In genomic region chr1:950268-950667, GRCh38 we compare ENCODE assay signal across 27 cellular contexts. TPM values are rescaled to one million over a fixed set of nuclear protein-coding genes. Genes with fewer than 3 reads are reported as not detected.
"Had no signal": no experiment of that assay in that cellular context is flagged by ENCODE, and none has a peak within 500 bp of the region (broad histone marks: within the 10 kb centered on the region; RNA-seq: fewer than 3 reads in every experiment).

No MANE protein-coding gene starts in this region.

- H3K4me3 Mint-ChIP-seq: activated CD4-positive, alpha-beta memory T cell treated with anti-CD3 and anti-CD28 coated beads for 36 hours; activated CD4-positive, alpha-beta T cell treated with anti-CD3 and anti-CD28 coated beads, Interleukin-2, amount 10 ng/mL, durations not matched to agents 7 days and 5 days; activated naive CD8-positive, alpha-beta T cell treated with anti-CD3 and anti-CD28 coated beads, Interleukin-2, amount 50 U/mL, for 24 hours; activated T-cell treated with anti-CD3 and anti-CD28 coated beads, Interleukin-2, amount 50 U/mL, for 4 hours; central memory CD8-positive, alpha-beta T cell; T-cell had no signal

- H3K9me3 ChIP-seq: ascending aorta, body of pancreas had no signal

- ATAC-seq: activated naive CD4-positive, alpha-beta T cell treated with anti-CD3 and anti-CD28 coated beads, Interleukin-2, amount 50 U/mL, for 72 hours; activated naive CD8-positive, alpha-beta T cell treated with anti-CD3 and anti-CD28 coated beads, Interleukin-2, amount 50 U/mL, for 24 hours; activated T-cell treated with anti-CD3 and anti-CD28 coated beads, Interleukin-2, amount 50 U/mL, for 4 hours; body of pancreas; T-cell had no signal

- H3K4me3 ChIP-seq: ascending aorta, body of pancreas, SK-N-MC had no signal

- H3K9me3 Mint-ChIP-seq: activated CD4-positive, alpha-beta memory T cell treated with anti-CD3 and anti-CD28 coated beads for 36 hours; activated CD4-positive, alpha-beta T cell treated with anti-CD3 and anti-CD28 coated beads, Interleukin-2, amount 10 ng/mL, durations not matched to agents 7 days and 5 days; activated naive CD4-positive, alpha-beta T cell treated with anti-CD3 and anti-CD28 coated beads, Interleukin-2, amount 50 U/mL, for 72 hours; activated naive CD8-positive, alpha-beta T cell treated with anti-CD3 and anti-CD28 coated beads, Interleukin-2, amount 50 U/mL, for 24 hours; activated T-cell treated with anti-CD3 and anti-CD28 coated beads, Interleukin-2, amount 50 U/mL, for 4 hours; central memory CD8-positive, alpha-beta T cell; T-cell had no signal

- H3K27me3 Mint-ChIP-seq: activated CD4-positive, alpha-beta memory T cell treated with anti-CD3 and anti-CD28 coated beads for 36 hours; activated CD4-positive, alpha-beta T cell treated with anti-CD3 and anti-CD28 coated beads, Interleukin-2, amount 10 ng/mL, durations not matched to agents 7 days and 5 days; activated naive CD8-positive, alpha-beta T cell treated with anti-CD3 and anti-CD28 coated beads, Interleukin-2, amount 50 U/mL, for 24 hours; central memory CD8-positive, alpha-beta T cell; T-cell had no signal

- H3K27ac Mint-ChIP-seq: activated CD4-positive, alpha-beta memory T cell treated with anti-CD3 and anti-CD28 coated beads for 36 hours; activated CD4-positive, alpha-beta T cell treated with anti-CD3 and anti-CD28 coated beads, Interleukin-2, amount 10 ng/mL, durations not matched to agents 7 days and 5 days; activated naive CD4-positive, alpha-beta T cell treated with anti-CD3 and anti-CD28 coated beads, Interleukin-2, amount 50 U/mL, for 72 hours; activated naive CD8-positive, alpha-beta T cell treated with anti-CD3 and anti-CD28 coated beads, Interleukin-2, amount 50 U/mL, for 24 hours; T-cell had no signal

- DNase-seq: activated CD4-positive, alpha-beta memory T cell treated with anti-CD3 and anti-CD28 coated beads for 36 hours; activated CD4-positive, alpha-beta T cell treated with anti-CD3 and anti-CD28 coated beads, Interleukin-2, amount 10 ng/mL, durations not matched to agents 7 days and 5 days; activated CD4-positive, CD25-positive, alpha-beta regulatory T cell; activated CD8-positive, alpha-beta memory T cell treated with anti-CD3 and anti-CD28 coated beads for 24 hours; activated effector memory CD4-positive, alpha-beta T cell treated with anti-CD3 and anti-CD28 coated beads, Interleukin-2, amount 50 U/mL, for 16 hours; activated naive CD4-positive, alpha-beta T cell treated with Interleukin-2 at 50 U/mL for 16 hours; activated naive CD8-positive, alpha-beta T cell treated with anti-CD3 and anti-CD28 coated beads, Interleukin-2, amount 50 U/mL, for 24 hours; activated T-cell treated with anti-CD3 and anti-CD28 coated beads, Interleukin-2, amount 50 U/mL, for 4 hours; amniotic stem cell; body of pancreas; NCI-H1092; NCI-H1417 treated with DMSO at 0.1 percent for 48 hours; NCI-H1694; NCI-H2029 treated with DMSO at 0.1 percent for 48 hours; NCI-H345; NCI-H510A; NCI-H526 treated with DMSO at 0.1 percent for 48 hours; NCI-H82; T-cell had no signal

- H3K4me1 ChIP-seq: ascending aorta, body of pancreas had no signal

- H3K4me1 Mint-ChIP-seq: activated naive CD8-positive, alpha-beta T cell treated with anti-CD3 and anti-CD28 coated beads, Interleukin-2, amount 50 U/mL, for 24 hours had no signal

- H3K27ac ChIP-seq: ascending aorta, body of pancreas, SK-N-MC, VCaP had no signal

- H3K27me3 ChIP-seq: ascending aorta, body of pancreas had no signal

RNA-seq across cellular contexts. Expression of gene PLEKHN1, which starts 16.0 kb away (rescaled TPM):
- total RNA-seq: ascending aorta, body of pancreas, OCI-LY7 had no signal

RNA-seq across cellular contexts. Expression of gene SAMD11, which starts 26.5 kb away (rescaled TPM):
- total RNA-seq: activated CD4-positive, alpha-beta memory T cell treated with anti-CD3 and anti-CD28 coated beads for 36 hours; activated CD4-positive, alpha-beta T cell treated with anti-CD3 and anti-CD28 coated beads, Interleukin-2, amount 10 ng/mL, durations not matched to agents 7 days and 5 days; activated naive CD4-positive, alpha-beta T cell treated with anti-CD3 and anti-CD28 coated beads, Interleukin-2, amount 50 U/mL, for 72 hours; activated T-cell treated with anti-CD3 and anti-CD28 coated beads, Interleukin-2, amount 50 U/mL, for 4 hours; MCF 10A; T-helper 2 cell treated with Interferon-gamma antibody and Interleukin-4, amounts not matched to agents 100 ng/mL and 5 ng/mL, for 36 hours had no signal

RNA-seq across cellular contexts. Expression of gene PERM1, which starts 31.6 kb away (rescaled TPM):
- total RNA-seq: activated CD4-positive, alpha-beta memory T cell treated with anti-CD3 and anti-CD28 coated beads for 36 hours; activated CD4-positive, alpha-beta T cell treated with anti-CD3 and anti-CD28 coated beads, Interleukin-2, amount 10 ng/mL, durations not matched to agents 7 days and 5 days; activated naive CD4-positive, alpha-beta T cell treated with anti-CD3 and anti-CD28 coated beads, Interleukin-2, amount 50 U/mL, for 72 hours; activated T-cell treated with anti-CD3 and anti-CD28 coated beads, Interleukin-2, amount 50 U/mL, for 4 hours; ascending aorta; body of pancreas; MCF 10A; OCI-LY7; T-cell; T-helper 2 cell treated with Interferon-gamma antibody and Interleukin-4, amounts not matched to agents 100 ng/mL and 5 ng/mL, for 36 hours had no signal
